Comparison of ENCODE assay signal across 1 cellular context in the genomic region with DNA sequence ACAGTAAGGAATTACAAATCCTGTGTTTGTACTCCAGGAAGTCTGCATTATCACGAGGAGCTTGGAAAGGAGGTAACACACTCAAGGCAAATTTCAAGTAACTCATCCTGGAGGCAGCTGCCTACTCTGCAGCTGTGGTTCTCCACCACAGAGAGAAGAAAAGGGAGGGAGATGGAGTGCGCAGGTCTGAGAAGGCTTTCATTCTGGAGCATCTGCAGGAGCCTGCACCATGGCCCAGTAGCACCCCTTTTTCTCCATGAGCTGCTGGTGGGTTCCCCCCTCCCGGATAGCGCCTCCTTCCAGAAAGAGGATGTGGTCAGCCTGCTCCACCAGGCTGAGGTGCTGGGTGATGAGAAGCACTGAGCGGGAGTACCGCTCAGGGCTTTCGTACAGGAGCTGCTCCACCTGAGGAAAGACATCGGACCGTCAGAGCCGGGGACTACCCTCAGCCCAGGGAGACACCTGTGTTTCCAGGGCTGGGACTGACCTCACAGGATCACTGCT.
TF ChIP-seq lines count a peak whose summit lies in the region.

No MANE protein-coding gene starts in this region.

TF ChIP-seq in H1, 55 proteins besides CTCF, POLR2A, EP300 and RAD21:
- no peak for TF ChIP-seq SRF (IDR thresholded peaks at IDR 0.05; ENCODE audit: low read depth, low read length)
- TF ChIP-seq KDM4A (IDR thresholded peaks at IDR 0.05; ENCODE audit: low read depth, low read length, severe bottlenecking): peak; percentile 1
